In genomic region chr11:9700105-9700801, GRCh38 we compare ENCODE assay signal across 10 cellular contexts. TPM values are rescaled to one million over a fixed set of nuclear protein-coding genes. Genes with fewer than 3 reads are reported as not detected.
DNase-seq lines count a peak whose midpoint lies in the region; ATAC-seq and TF ChIP-seq lines count a peak whose summit lies in the region.
"Had no signal": no experiment of that assay in that cellular context is flagged by ENCODE, and none has a peak within 500 bp of the region (broad histone marks: within the 10 kb centered on the region; RNA-seq: fewer than 3 reads in every experiment).

No MANE protein-coding gene starts in this region.

- H3K36me3 ChIP-seq in CD4-positive, CD25-positive, alpha-beta regulatory T cell (ENCODE audit: control insufficient read depth, insufficient read depth, low read length): no peaks in the 10 kb centered on the region
- H3K36me3 ChIP-seq in SU-DHL-6 (ENCODE audit: low read length) (peaks cover 73% of the 10 kb centered on the region), gastroesophageal sphincter (peaks cover 0 to 10% of the 10 kb centered on the region in 2 donors), sigmoid colon (peaks cover 0 to 18% (median 3%) of the 10 kb centered on the region in 4 donors)

- peak overlapping the region; percentile 39 for H3K4me2 ChIP-seq in SU-DHL-6 (ENCODE audit: low read depth, low read length, poor library complexity, severe bottlenecking)

- no peak for ATAC-seq in CD4-positive, CD25-positive, alpha-beta regulatory T cell (ENCODE audit: low read depth in 2 of 2)
- ATAC-seq in gastroesophageal sphincter: no peak
- ATAC-seq in GM21528 (IDR thresholded peaks at IDR 0.05; ENCODE audit: low FRiP score, unreplicated experiment): no peak

- no peak overlapping the region for H3K4me3 ChIP-seq in CD4-positive, CD25-positive, alpha-beta regulatory T cell (ENCODE audit: low read depth, low read length)
- no peak overlapping the region for H3K4me3 ChIP-seq in SU-DHL-6 (ENCODE audit: insufficient read depth, low read length, poor library complexity, severe bottlenecking)
- no peak overlapping the region for H3K4me3 ChIP-seq in gastroesophageal sphincter
- H3K4me3 ChIP-seq in sigmoid colon: no peak overlapping the region

- WGBS in gastroesophageal sphincter (ENCODE audit: low coverage in 1 of 2), 2 donors: 0 to 16% methylated on average over 1 to 2 of the region's 2 CpGs
- WGBS in sigmoid colon, 2 donors: 44 to 54% methylated on average over 2 of the region's 2 CpGs

- H3F3A ChIP-seq in SU-DHL-6 (ENCODE audit: insufficient read depth): peaks cover 86% of the 10 kb centered on the region

- no peak for DNase-seq in CD4-positive, CD25-positive, alpha-beta regulatory T cell
- DNase-seq in sigmoid colon (no peak), COLO829 (ENCODE audit: low spot score) (no peak)
- DNase-seq in effector CD4-positive, alpha-beta T cell: no peak
- DNase-seq in activated CD4-positive, CD25-positive, alpha-beta regulatory T cell (lab: John Stamatoyannopoulos, UW): no peak
- DNase-seq: activated naive CD4-positive, alpha-beta T cell; NCI-H1048 had no signal

- H3K27me3 Mint-ChIP-seq in CD4-positive, CD25-positive, alpha-beta regulatory T cell: no peaks in the 10 kb centered on the region

- no peak for TF ChIP-seq EP300 in gastroesophageal sphincter (IDR thresholded peaks at IDR 0.05)
- TF ChIP-seq EP300 in sigmoid colon (IDR thresholded peaks at IDR 0.05): no peak

- TF ChIP-seq POLR2A in gastroesophageal sphincter (IDR thresholded peaks at IDR 0.05) (no peak), sigmoid colon (IDR thresholded peaks at IDR 0.05) (no peak)

- no peaks in the 10 kb centered on the region for H3K27me3 ChIP-seq in CD4-positive, CD25-positive, alpha-beta regulatory T cell (ENCODE audit: control insufficient read depth, insufficient read depth, low read length)
- no peaks in the 10 kb centered on the region for H3K27me3 ChIP-seq in SU-DHL-6 (ENCODE audit: low read length)
- no peaks in the 10 kb centered on the region for H3K27me3 ChIP-seq in gastroesophageal sphincter
- no peaks in the 10 kb centered on the region for H3K27me3 ChIP-seq in sigmoid colon

- H3K4me1 ChIP-seq in CD4-positive, CD25-positive, alpha-beta regulatory T cell (ENCODE audit: control insufficient read depth, insufficient read depth, low read length, poor library complexity, severe bottlenecking): peaks cover 31% of the 10 kb centered on the region
- H3K4me1 ChIP-seq in gastroesophageal sphincter (peaks cover 15 to 48% (median 25%) of the 10 kb centered on the region in 3 donors), sigmoid colon (peaks cover 0 to 37% (median 13%) of the 10 kb centered on the region in 4 donors)

- H3K27ac Mint-ChIP-seq in CD4-positive, CD25-positive, alpha-beta regulatory T cell: peak overlapping the region; percentile 44 to 91 (median 69)

- no peaks in the 10 kb centered on the region for H3K9me2 ChIP-seq in SU-DHL-6 (replicated peaks; ENCODE audit: insufficient read depth, low read length)

- H3K27ac ChIP-seq in CD4-positive, CD25-positive, alpha-beta regulatory T cell (ENCODE audit: insufficient read depth, low read length, poor library complexity, severe bottlenecking): no peak overlapping the region
- peak overlapping the region; percentile 82 for H3K27ac ChIP-seq in SU-DHL-6 (ENCODE audit: low read depth, low read length)
- peak overlapping the region; percentile 56 to 75 (median 70) for H3K27ac ChIP-seq in gastroesophageal sphincter
- peak overlapping the region in 3 of 4 donors; percentile 38 to 67 (median 48) for H3K27ac ChIP-seq in sigmoid colon

- peaks cover 99% of the 10 kb centered on the region for H3K79me2 ChIP-seq in SU-DHL-6 (ENCODE audit: insufficient read depth, low read length)

- intact Hi-C loops in sigmoid colon (cut with DNase I): no loop called here

- H4K20me1 ChIP-seq in SU-DHL-6 (ENCODE audit: low read depth, low read length): peaks cover 42% of the 10 kb centered on the region; the same call in 1 of the 2 replicates

- H3K4me1 Mint-ChIP-seq in CD4-positive, CD25-positive, alpha-beta regulatory T cell: peaks cover 23 to 53% (median 32%) of the 10 kb centered on the region in 4 donors

- H2AFZ ChIP-seq in SU-DHL-6 (ENCODE audit: low read depth, low read length, severe bottlenecking): no peak overlapping the region

- H3K4me3 Mint-ChIP-seq in CD4-positive, CD25-positive, alpha-beta regulatory T cell: peak overlapping the region in 3 of 4 donors; percentile 18 to 31 (median 26)

- H3K9me3 Mint-ChIP-seq in CD4-positive, CD25-positive, alpha-beta regulatory T cell: no peaks in the 10 kb centered on the region

- peaks cover 14% of the 10 kb centered on the region for H3K36me3 Mint-ChIP-seq in CD4-positive, CD25-positive, alpha-beta regulatory T cell

- 0 out of 2 replicates have a peak overlapping the region, but pooled peaks have one; percentile 9 for H3K9ac ChIP-seq in SU-DHL-6 (ENCODE audit: low read length)

- no peak for TF ChIP-seq CTCF in SU-DHL-6 (IDR thresholded peaks at IDR 0.05; ENCODE audit: insufficient read depth, low read length, poor library complexity, severe bottlenecking)
- TF ChIP-seq CTCF in gastroesophageal sphincter (IDR thresholded peaks at IDR 0.05): no peak
- TF ChIP-seq CTCF in sigmoid colon (IDR thresholded peaks at IDR 0.05): no peak

- no peaks in the 10 kb centered on the region for H3K9me3 ChIP-seq in CD4-positive, CD25-positive, alpha-beta regulatory T cell (ENCODE audit: control insufficient read depth in 2 of 2, low read length in 2 of 2)
- H3K9me3 ChIP-seq in SU-DHL-6 (ENCODE audit: insufficient read depth, low read length) (no peaks in the 10 kb centered on the region), gastroesophageal sphincter (no peaks in the 10 kb centered on the region), sigmoid colon (no peaks in the 10 kb centered on the region)

RNA-seq across cellular contexts. Expression of gene SWAP70, which starts 36.4 kb away (rescaled TPM):
- total RNA-seq in CD4-positive, CD25-positive, alpha-beta regulatory T cell: 6.1 TPM
- polyA plus RNA-seq in CD4-positive, CD25-positive, alpha-beta regulatory T cell: 10 to 100 TPM; 10.6 to 16.3 (median 14.0) TPM
- 10 to 100 TPM; 32.2 to 65.9 (median 45.0) TPM for total RNA-seq in gastroesophageal sphincter
- 10 to 100 TPM; 22.1 to 30.3 (median 28.6) TPM for total RNA-seq in sigmoid colon
- polyA plus RNA-seq in sigmoid colon: 10 to 100 TPM in 2 of 3 donors, 1 to 10 TPM in 1; 9.5 to 19.8 (median 10.8) TPM
